22 cellular contexts compared by ENCODE assay signal in the genomic region with DNA sequence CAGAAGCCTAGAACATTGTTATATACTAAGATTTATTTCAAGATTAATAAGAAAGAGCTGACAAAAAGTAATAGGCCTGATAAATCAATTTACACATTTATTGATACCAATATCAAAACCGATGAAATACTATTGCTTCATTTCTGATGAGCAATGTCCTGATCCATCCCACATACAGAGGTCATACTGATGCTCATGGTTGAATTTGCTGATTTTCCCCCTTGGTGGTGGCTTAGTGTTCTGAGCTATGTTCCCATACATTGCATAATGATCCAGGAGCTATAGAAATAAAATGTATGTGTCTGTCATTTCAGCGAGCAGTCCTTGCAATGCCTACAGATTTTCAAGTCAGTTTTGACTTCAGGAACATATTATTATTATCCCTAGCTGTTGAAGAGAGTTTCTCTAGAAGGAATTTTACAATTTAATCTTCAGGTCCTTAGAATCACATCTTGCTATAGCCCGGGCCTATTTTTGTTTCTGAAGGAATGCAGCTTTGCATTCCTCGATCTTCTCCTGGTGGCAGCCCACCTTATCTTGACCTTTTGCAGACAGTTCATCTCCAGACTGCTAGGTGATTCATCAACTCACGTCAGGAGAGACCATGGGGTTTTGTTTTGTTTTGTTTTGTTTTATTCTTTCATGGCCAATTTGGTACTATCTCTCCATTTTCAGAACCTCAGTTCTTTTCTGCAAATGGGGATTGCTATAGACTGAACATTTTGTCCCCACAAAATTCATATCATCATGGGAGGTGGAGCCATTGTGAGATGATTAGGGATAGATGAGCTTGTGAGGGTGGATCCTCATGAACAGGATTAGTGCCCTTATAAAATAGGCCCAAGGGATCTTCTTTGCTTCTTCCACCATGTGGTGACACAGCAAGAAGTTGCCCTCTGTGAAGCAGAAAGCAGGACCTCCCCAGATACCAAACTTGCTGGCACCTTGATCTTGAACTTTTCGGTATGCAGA.
DNase-seq lines count a peak whose midpoint lies in the region; ATAC-seq and TF ChIP-seq lines count a peak whose summit lies in the region.
"Had no signal": no experiment of that assay in that cellular context is flagged by ENCODE, and none has a peak within 500 bp of the region (broad histone marks: within the 10 kb centered on the region; RNA-seq: fewer than 3 reads in every experiment).

No MANE protein-coding gene starts in this region.

- peak overlapping the region; percentile 62 for H2BK120ac ChIP-seq in trophoblast cell (ENCODE audit: insufficient read depth, low read length, poor library complexity)

- no peaks in the 10 kb centered on the region for H3K79me2 ChIP-seq in trophoblast cell (ENCODE audit: control insufficient read depth, insufficient read depth, low read length, poor library complexity)

- H3K4me2 ChIP-seq in trophoblast cell (ENCODE audit: low read length), result no peak overlapping the region

- no peak overlapping the region for H3K4me3 Mint-ChIP-seq in activated CD4-positive, alpha-beta T cell treated with anti-CD3 and anti-CD28 coated beads, Interleukin-2, amount 10 ng/mL, durations not matched to agents 7 days and 5 days
- H3K4me3 Mint-ChIP-seq: activated CD8-positive, alpha-beta memory T cell treated with anti-CD3 and anti-CD28 coated beads, Interleukin-2, amount 10 ng/mL, durations not matched to agents 7 days and 5 days; activated naive CD8-positive, alpha-beta T cell treated with anti-CD3 and anti-CD28 coated beads for 36 hours; stimulated activated effector memory CD8-positive, alpha-beta T cell treated with anti-CD3 and anti-CD28 coated beads, Interleukin-12 subunit alpha, Interleukin-12 subunit beta, amount 100 ng/mL, for 72 hours had no signal

- no peak overlapping the region for H3K18ac ChIP-seq in trophoblast cell (ENCODE audit: low read length)

- no peak overlapping the region for H3K23ac ChIP-seq in trophoblast cell (ENCODE audit: low read length)

- H3K4me1 ChIP-seq in RWPE2 (ENCODE audit: insufficient read depth, poor library complexity, severe bottlenecking) (peaks cover 21% of the 10 kb centered on the region), trophoblast cell (ENCODE audit: control insufficient read depth in 1 of 2, insufficient read depth in 2 of 2, low read length in 2 of 2) (peaks cover 2 to 10% of the 10 kb centered on the region in 2 experiments)

- H4K12ac ChIP-seq in trophoblast cell (ENCODE audit: low read depth, low read length), result no peak overlapping the region

- CTCF ChIA-PET in activated CD4-positive, alpha-beta T cell treated with anti-CD3 and anti-CD28 coated beads, Interleukin-2, amount 10 ng/mL, durations not matched to agents 7 days and 5 days (lab: Charles Lee), result no interaction called here

- peak overlapping the region; percentile 69 for H2BK5ac ChIP-seq in trophoblast cell (ENCODE audit: low read depth, low read length, poor library complexity)

- no peaks in the 10 kb centered on the region for H3K27me3 Mint-ChIP-seq in activated CD4-positive, alpha-beta T cell treated with anti-CD3 and anti-CD28 coated beads, Interleukin-2, amount 10 ng/mL, durations not matched to agents 7 days and 5 days
- H3K27me3 Mint-ChIP-seq: activated CD8-positive, alpha-beta memory T cell treated with anti-CD3 and anti-CD28 coated beads, Interleukin-2, amount 10 ng/mL, durations not matched to agents 7 days and 5 days; activated naive CD8-positive, alpha-beta T cell treated with anti-CD3 and anti-CD28 coated beads for 36 hours had no signal

- peak overlapping the region; percentile 70 for H4K91ac ChIP-seq in trophoblast cell (ENCODE audit: low read depth, low read length)

- H3K4me3 ChIP-seq in RWPE2 (ENCODE audit: severe bottlenecking) (no peak overlapping the region), fibroblast of pulmonary artery (replicated peaks; ENCODE audit: low read depth, low read length) (no peak overlapping the region), trophoblast cell (ENCODE audit: low read depth, low read length) (no peak overlapping the region)
- H3K4me3 ChIP-seq: dorsolateral prefrontal cortex, left ventricle myocardium inferior had no signal

- TF ChIP-seq CTCF in RWPE2 (IDR thresholded peaks at IDR 0.05; ENCODE audit: poor library complexity, severe bottlenecking) (no peak), fibroblast of pulmonary artery (IDR thresholded peaks at IDR 0.05; ENCODE audit: low read length, missing control alignments) (no peak)

- POLR2A ChIA-PET in activated CD4-positive, alpha-beta T cell treated with anti-CD3 and anti-CD28 coated beads, Interleukin-2, amount 10 ng/mL, durations not matched to agents 7 days and 5 days (lab: Charles Lee), result no interaction called here

- no peak overlapping the region for H4K8ac ChIP-seq in trophoblast cell (ENCODE audit: low read depth, low read length)

- H2AFZ ChIP-seq in trophoblast cell (ENCODE audit: insufficient read depth, low read length, poor library complexity), result no peak overlapping the region

- H3K27me3 ChIP-seq in RWPE2 (ENCODE audit: insufficient read depth, poor library complexity, severe bottlenecking) (no peaks in the 10 kb centered on the region), trophoblast cell (ENCODE audit: insufficient read depth, low read length) (no peaks in the 10 kb centered on the region)

- H3K9me3 ChIP-seq in RWPE2 (ENCODE audit: severe bottlenecking), result peaks cover 3% of the 10 kb centered on the region
- no peaks in the 10 kb centered on the region for H3K9me3 ChIP-seq in trophoblast cell (ENCODE audit: insufficient read depth, low read depth, low read length)

- no peaks in the 10 kb centered on the region for H3K36me3 ChIP-seq in RWPE2 (ENCODE audit: low read depth)
- H3K36me3 ChIP-seq in trophoblast cell (ENCODE audit: control insufficient read depth in 1 of 2, insufficient read depth in 2 of 2, low read length in 2 of 2), result peaks cover 0 to 4% of the 10 kb centered on the region in 2 experiments
- H3K36me3 ChIP-seq: left ventricle myocardium inferior had no signal

- peak overlapping the region; percentile 17 for H3K14ac ChIP-seq in trophoblast cell (ENCODE audit: low read length)

- H3K79me1 ChIP-seq in trophoblast cell (ENCODE audit: low read length), result peaks cover 2% of the 10 kb centered on the region

- H2AK5ac ChIP-seq in trophoblast cell (ENCODE audit: low read length), result no peak overlapping the region

- no peak overlapping the region for H3K9ac ChIP-seq in trophoblast cell (ENCODE audit: low read length)

- no peak overlapping the region for H3K4ac ChIP-seq in trophoblast cell (ENCODE audit: low read depth, low read length)

- no CpG with 5 or more reads among the region's 6 CpGs for WGBS in trophoblast cell (ENCODE audit: extremely low coverage, insufficient coverage, insufficient read length)

- H3K27ac ChIP-seq in RWPE2 (ENCODE audit: poor library complexity, severe bottlenecking) (peak overlapping the region; percentile 70), trophoblast cell (ENCODE audit: low read depth, low read length) (no peak overlapping the region)
- H3K27ac ChIP-seq: dorsolateral prefrontal cortex, left ventricle myocardium inferior had no signal

- H3K27ac Mint-ChIP-seq in activated naive CD4-positive, alpha-beta T cell treated with anti-CD3 and anti-CD28 coated beads, Interleukin-2, amount 50 U/mL, for 72 hours, result no peak overlapping the region
- no peak overlapping the region for H3K27ac Mint-ChIP-seq in activated CD4-positive, alpha-beta T cell treated with anti-CD3 and anti-CD28 coated beads, Interleukin-2, amount 10 ng/mL, durations not matched to agents 7 days and 5 days
- H3K27ac Mint-ChIP-seq: activated CD8-positive, alpha-beta memory T cell treated with anti-CD3 and anti-CD28 coated beads, Interleukin-2, amount 10 ng/mL, durations not matched to agents 7 days and 5 days; activated naive CD8-positive, alpha-beta T cell treated with anti-CD3 and anti-CD28 coated beads for 36 hours; stimulated activated effector memory CD8-positive, alpha-beta T cell treated with anti-CD3 and anti-CD28 coated beads, Interleukin-12 subunit alpha, Interleukin-12 subunit beta, amount 100 ng/mL, for 72 hours had no signal

- no peaks in the 10 kb centered on the region for H3K36me3 Mint-ChIP-seq in activated naive CD4-positive, alpha-beta T cell treated with anti-CD3 and anti-CD28 coated beads, Interleukin-2, amount 50 U/mL, for 72 hours
- H3K36me3 Mint-ChIP-seq in activated CD4-positive, alpha-beta T cell treated with anti-CD3 and anti-CD28 coated beads, Interleukin-2, amount 10 ng/mL, durations not matched to agents 7 days and 5 days (ENCODE audit: low read depth), result no peaks in the 10 kb centered on the region
- H3K36me3 Mint-ChIP-seq: activated CD8-positive, alpha-beta memory T cell treated with anti-CD3 and anti-CD28 coated beads, Interleukin-2, amount 10 ng/mL, durations not matched to agents 7 days and 5 days; activated naive CD8-positive, alpha-beta T cell treated with anti-CD3 and anti-CD28 coated beads for 36 hours; stimulated activated effector memory CD8-positive, alpha-beta T cell treated with anti-CD3 and anti-CD28 coated beads, Interleukin-12 subunit alpha, Interleukin-12 subunit beta, amount 100 ng/mL, for 72 hours had no signal

- ATAC-seq in RWPE2 (ENCODE audit: low read depth) (no peak), HG02588 (IDR thresholded peaks at IDR 0.05; ENCODE audit: unreplicated experiment) (no peak), GM21737 (IDR thresholded peaks at IDR 0.05; ENCODE audit: unreplicated experiment) (no peak)
- ATAC-seq in activated naive CD4-positive, alpha-beta T cell treated with anti-CD3 and anti-CD28 coated beads, Interleukin-2, amount 50 U/mL, for 72 hours, result no peak
- ATAC-seq: activated CD8-positive, alpha-beta memory T cell treated with anti-CD3 and anti-CD28 coated beads, Interleukin-2, amount 10 ng/mL, durations not matched to agents 7 days and 5 days; stimulated activated effector memory CD8-positive, alpha-beta T cell treated with anti-CD3 and anti-CD28 coated beads, Interleukin-12 subunit alpha, Interleukin-12 subunit beta, amount 100 ng/mL, for 72 hours had no signal

- peaks cover 5% of the 10 kb centered on the region in 2 donors for H3K9me3 Mint-ChIP-seq in activated naive CD4-positive, alpha-beta T cell treated with anti-CD3 and anti-CD28 coated beads, Interleukin-2, amount 50 U/mL, for 72 hours
- H3K9me3 Mint-ChIP-seq in activated CD4-positive, alpha-beta T cell treated with anti-CD3 and anti-CD28 coated beads, Interleukin-2, amount 10 ng/mL, durations not matched to agents 7 days and 5 days, result peaks cover 2% of the 10 kb centered on the region
- H3K9me3 Mint-ChIP-seq: stimulated activated effector memory CD8-positive, alpha-beta T cell treated with anti-CD3 and anti-CD28 coated beads, Interleukin-12 subunit alpha, Interleukin-12 subunit beta, amount 100 ng/mL, for 72 hours had no signal

- no peaks in the 10 kb centered on the region for H3K4me1 Mint-ChIP-seq in activated CD4-positive, alpha-beta T cell treated with anti-CD3 and anti-CD28 coated beads, Interleukin-2, amount 10 ng/mL, durations not matched to agents 7 days and 5 days
- H3K4me1 Mint-ChIP-seq: activated CD8-positive, alpha-beta memory T cell treated with anti-CD3 and anti-CD28 coated beads, Interleukin-2, amount 10 ng/mL, durations not matched to agents 7 days and 5 days; stimulated activated effector memory CD8-positive, alpha-beta T cell treated with anti-CD3 and anti-CD28 coated beads, Interleukin-12 subunit alpha, Interleukin-12 subunit beta, amount 100 ng/mL, for 72 hours had no signal

- H2BK12ac ChIP-seq in trophoblast cell (ENCODE audit: low read length), result peak overlapping the region; percentile 91

- peak; percentile 17 for DNase-seq in ELF-1 (ENCODE audit: low read depth, low spot score)
- no peak for DNase-seq in RWPE2 (ENCODE audit: low spot score)
- peak; percentile 38 for DNase-seq in fibroblast of pulmonary artery (ENCODE audit: low read depth)
- DNase-seq in trophoblast cell, result peak in 1 of 2 donors; percentile 14
- DNase-seq in activated naive CD4-positive, alpha-beta T cell treated with anti-CD3 and anti-CD28 coated beads, Interleukin-2, amount 50 U/mL, for 72 hours (ENCODE audit: low spot score in 2 of 2), result no peak
- DNase-seq in activated CD4-positive, alpha-beta T cell treated with anti-CD3 and anti-CD28 coated beads, Interleukin-2, amount 10 ng/mL, durations not matched to agents 7 days and 5 days, result no peak
- DNase-seq: activated CD4-positive, alpha-beta T cell treated with anti-CD3 and anti-CD28 coated beads for 1 hour; activated CD8-positive, alpha-beta memory T cell treated with anti-CD3 and anti-CD28 coated beads, Interleukin-2, amount 10 ng/mL, durations not matched to agents 7 days and 5 days; activated naive CD8-positive, alpha-beta T cell treated with anti-CD3 and anti-CD28 coated beads for 36 hours; AML-193; dorsolateral prefrontal cortex; glutamatergic neuron; H7; left ventricle myocardium inferior; MM.1S; NCI-H1694 treated with DMSO at 0.1 percent for 48 hours; NCI-H2227 treated with DMSO at 0.1 percent for 48 hours; retina; stimulated activated CD4-positive, alpha-beta T cell treated with anti-CD3 and anti-CD28 coated beads, Interleukin-15, amount 100 ng/mL, for 24 hours had no signal

Comparison
In these comparisons a context has a peak if more than half of its experiments do, and no peak if none do; other contexts are left out.
1. DNase-seq: peak in ELF-1 (single experiment) and fibroblast of pulmonary artery (single experiment); none in RWPE2 (single experiment), activated naive CD4-positive, alpha-beta T cell treated with anti-CD3 and anti-CD28 coated beads, Interleukin-2, amount 50 U/mL, for 72 hours (0 of 2) and activated CD4-positive, alpha-beta T cell treated with anti-CD3 and anti-CD28 coated beads, Interleukin-2, amount 10 ng/mL, durations not matched to agents 7 days and 5 days (single experiment).